ENCODE assay signal across 18 cellular contexts in the genomic region with DNA sequence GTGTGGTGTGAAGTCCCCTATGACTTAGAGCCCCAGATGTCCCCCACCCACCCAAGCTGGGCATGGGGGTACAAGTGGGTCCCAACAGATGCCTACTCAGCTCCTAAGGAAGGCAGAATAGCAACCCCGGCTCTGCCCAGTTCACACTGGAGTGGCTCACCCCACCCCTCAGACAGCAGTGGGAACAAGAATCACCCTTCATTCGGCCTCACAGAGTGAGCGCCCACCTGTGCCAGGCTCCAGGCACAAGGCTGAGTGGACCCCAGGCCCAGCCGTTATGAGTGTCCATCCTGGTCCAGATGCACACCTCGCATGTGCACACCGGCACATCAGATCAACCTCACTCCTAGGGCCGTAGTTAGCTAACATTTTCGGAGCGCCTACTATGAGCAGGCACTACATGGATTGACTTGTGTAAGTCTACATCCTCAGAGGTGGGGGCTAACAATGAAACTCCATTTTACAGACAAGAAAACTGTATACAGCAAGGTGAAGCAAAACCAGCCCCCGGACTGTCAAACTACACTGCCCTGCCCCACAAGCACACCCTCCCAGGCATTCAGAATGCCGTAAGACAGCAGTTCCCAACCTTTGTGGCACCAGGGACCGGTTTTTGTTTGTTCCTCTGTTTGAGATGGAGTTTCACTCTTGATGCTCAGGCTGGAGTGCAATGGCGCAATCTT. TPM values are rescaled to one million over a fixed set of nuclear protein-coding genes. Genes with fewer than 3 reads are reported as not detected.
DNase-seq lines count a peak whose midpoint lies in the region; ATAC-seq and TF ChIP-seq lines count a peak whose summit lies in the region.
"Had no signal": no experiment of that assay in that cellular context is flagged by ENCODE, and none has a peak within 500 bp of the region (broad histone marks: within the 10 kb centered on the region; RNA-seq: fewer than 3 reads in every experiment).

No MANE protein-coding gene starts in this region.

- H3K4me1 Mint-ChIP-seq in activated naive CD8-positive, alpha-beta T cell treated with anti-CD3 and anti-CD28 coated beads, Interleukin-2, amount 50 U/mL, for 24 hours = peaks cover 42% of the 10 kb centered on the region

- no peaks in the 10 kb centered on the region for H3K9me3 Mint-ChIP-seq in activated naive CD8-positive, alpha-beta T cell treated with anti-CD3 and anti-CD28 coated beads, Interleukin-2, amount 50 U/mL, for 24 hours

- H3K36me3 Mint-ChIP-seq in activated naive CD8-positive, alpha-beta T cell treated with anti-CD3 and anti-CD28 coated beads, Interleukin-2, amount 50 U/mL, for 24 hours (ENCODE audit: low read depth) = peaks cover 33% of the 10 kb centered on the region

- no peak overlapping the region for H3K27ac ChIP-seq in aorta (ENCODE audit: low read depth in 1 of 2, low read length in 2 of 2)
- H3K27ac ChIP-seq: C4-2B, colonic mucosa, gastrocnemius medialis, testis had no signal

- no peaks in the 10 kb centered on the region for H3K27me3 Mint-ChIP-seq in activated naive CD8-positive, alpha-beta T cell treated with anti-CD3 and anti-CD28 coated beads, Interleukin-2, amount 50 U/mL, for 24 hours

- H3K27ac Mint-ChIP-seq in activated naive CD8-positive, alpha-beta T cell treated with anti-CD3 and anti-CD28 coated beads, Interleukin-2, amount 50 U/mL, for 24 hours = peak overlapping the region; percentile 18
- H3K27ac Mint-ChIP-seq: progenitor cell of endocrine pancreas had no signal

- 94 to 95% methylated on average over 13 of the region's 13 CpGs for WGBS in aorta, 2 donors

- intact Hi-C loops in aorta (cut with DNase I) = loop anchor here in 1 of 2 donors (5.0 to 10.0 kb wide), 2 partner anchors 121 to 364 kb away; a partner anchor contains a TSS

- no peaks in the 10 kb centered on the region for H3K9me3 ChIP-seq in aorta (ENCODE audit: control insufficient read depth, low read length)
- H3K9me3 ChIP-seq: colonic mucosa, gastrocnemius medialis, testis had no signal

- H3K4me3 Mint-ChIP-seq in activated naive CD8-positive, alpha-beta T cell treated with anti-CD3 and anti-CD28 coated beads, Interleukin-2, amount 50 U/mL, for 24 hours = peak overlapping the region; percentile 94

- no peak for TF ChIP-seq CTCF in GM20000 (IDR thresholded peaks at IDR 0.05; ENCODE audit: extremely low read depth, missing control alignments)

- H3K27me3 ChIP-seq in aorta (ENCODE audit: control insufficient read depth in 1 of 2, insufficient read depth in 2 of 2, low read length in 1 of 2) = no peaks in the 10 kb centered on the region
- H3K27me3 ChIP-seq: colonic mucosa, gastrocnemius medialis, testis had no signal

- H3K4me3 ChIP-seq in aorta (ENCODE audit: low read length in 2 of 2) = no peak overlapping the region
- H3K4me3 ChIP-seq: colonic mucosa, gastrocnemius medialis, smooth muscle cell, testis had no signal

- no peak for ATAC-seq in activated naive CD8-positive, alpha-beta T cell treated with anti-CD3 and anti-CD28 coated beads, Interleukin-2, amount 50 U/mL, for 24 hours
- ATAC-seq in aorta (ENCODE audit: low FRiP score) (no peak), GM21717 (IDR thresholded peaks at IDR 0.05; ENCODE audit: unreplicated experiment) (no peak), GM21447 (IDR thresholded peaks at IDR 0.05; ENCODE audit: unreplicated experiment) (no peak)
- ATAC-seq: gastrocnemius medialis, HCT116 had no signal

- H3K36me3 ChIP-seq in aorta (ENCODE audit: control insufficient read depth in 1 of 2, insufficient read depth in 2 of 2, low read length in 1 of 2) = no peaks in the 10 kb centered on the region
- H3K36me3 ChIP-seq: colonic mucosa, gastrocnemius medialis had no signal

- DNase-seq in stimulated activated CD4-positive, alpha-beta T cell treated with anti-CD3 and anti-CD28 coated beads, Interleukin-1b, Interleukin-23, amount 100 ng/mL, for 48 hours = peak; percentile 10
- DNase-seq in stimulated activated CD4-positive, alpha-beta T cell treated with anti-CD3 and anti-CD28 coated beads, Interleukin-4, amount 100 ng/mL, for 24 hours = no peak
- DNase-seq in GM20000 (ENCODE audit: low spot score) (peak; percentile 13), aorta (peak; percentile 23)
- DNase-seq in activated naive CD8-positive, alpha-beta T cell treated with anti-CD3 and anti-CD28 coated beads, Interleukin-2, amount 50 U/mL, for 24 hours = no peak
- DNase-seq: colonic mucosa, gastrocnemius medialis, NCI-H2029, NCI-H524 treated with DMSO at 0.1 percent for 48 hours, testis had no signal

- H3K4me1 ChIP-seq in aorta (ENCODE audit: control insufficient read depth in 1 of 2, insufficient read depth in 2 of 2, low read length in 2 of 2) = no peaks in the 10 kb centered on the region
- H3K4me1 ChIP-seq: colonic mucosa had no signal

RNA-seq across cellular contexts. Expression of a gene that starts 2.8 kb away (rescaled TPM):
- under 1 TPM; 0.57 to 0.62 TPM for total RNA-seq in aorta
- polyA plus RNA-seq in aorta = not detected
- total RNA-seq: astrocyte, gastrocnemius medialis, MCF 10A had no signal
- polyA plus RNA-seq: smooth muscle cell had no signal

RNA-seq across cellular contexts. Expression of a gene that starts 4.2 kb away (rescaled TPM):
- total RNA-seq in aorta = 1 to 10 TPM; 5.7 to 7.5 TPM
- polyA plus RNA-seq in aorta = 1 to 10 TPM; 1.2 to 1.9 TPM

RNA-seq across cellular contexts. Expression of a gene that starts 24.7 kb away (rescaled TPM):
- 10 to 100 TPM in 1 of 2 donors, under 1 TPM in 1; 0.81 to 34.0 TPM for total RNA-seq in aorta
- under 1 TPM in 1 of 2 donors, not detected in 1; 0.26 TPM for polyA plus RNA-seq in aorta
- total RNA-seq: astrocyte, MCF 10A had no signal

Comparison
In these comparisons a context has a peak if more than half of its experiments do, and no peak if none do; other contexts are left out.
1. DNase-seq: peak in stimulated activated CD4-positive, alpha-beta T cell treated with anti-CD3 and anti-CD28 coated beads, Interleukin-1b, Interleukin-23, amount 100 ng/mL, for 48 hours (single experiment), GM20000 (single experiment) and aorta (2 of 2); none in stimulated activated CD4-positive, alpha-beta T cell treated with anti-CD3 and anti-CD28 coated beads, Interleukin-4, amount 100 ng/mL, for 24 hours (single experiment) and activated naive CD8-positive, alpha-beta T cell treated with anti-CD3 and anti-CD28 coated beads, Interleukin-2, amount 50 U/mL, for 24 hours (single experiment).